In the genomic region with DNA sequence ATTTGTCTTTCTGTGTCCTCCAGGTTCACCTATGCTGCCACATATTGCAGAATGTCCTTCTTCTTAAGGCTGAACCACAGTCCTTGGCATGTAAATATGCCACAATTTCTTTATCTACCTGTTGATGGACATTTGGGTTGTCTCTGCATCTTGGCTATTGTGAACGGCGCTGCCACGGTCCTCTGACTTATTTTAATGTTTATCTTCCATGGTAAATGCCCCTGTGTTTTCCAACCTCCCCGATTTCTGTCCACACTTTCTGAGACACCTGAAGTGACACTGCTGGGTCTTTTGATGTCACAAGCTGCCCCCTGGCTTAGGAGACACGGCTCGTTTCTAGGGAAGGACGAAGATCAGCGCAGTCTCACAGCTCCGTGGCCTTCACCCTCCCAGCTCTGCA, we compare ENCODE assay signal across 9 cellular contexts.
"Had no signal": no experiment of that assay in that cellular context is flagged by ENCODE, and none has a peak within 500 bp of the region (broad histone marks: within the 10 kb centered on the region; RNA-seq: fewer than 3 reads in every experiment).

No MANE protein-coding gene starts in this region.

- H3K36me3 ChIP-seq: HAP-1 had no signal

- DNase-seq: GM23248, GOT3, H7, H9, HCEC 1CT, HFFc6 had no signal

- H3K4me3 ChIP-seq: GM23248, GM23338, HAP-1 had no signal

- H3K27ac ChIP-seq: GM23248 had no signal

- H3K9me3 ChIP-seq: HAP-1 had no signal

- ATAC-seq: GM23338, HCT116 had no signal

- H3K4me1 ChIP-seq: HAP-1 had no signal
